Comparison of ENCODE assay signal across 34 cellular contexts in genomic region chr2:55073278-55073677, GRCh38.
"Had no signal": no experiment of that assay in that cellular context is flagged by ENCODE, and none has a peak within 500 bp of the region (broad histone marks: within the 10 kb centered on the region; RNA-seq: fewer than 3 reads in every experiment).

No MANE protein-coding gene starts in this region.

- H3K4me3 ChIP-seq: Peyer's patch, SJSA1 had no signal

- H3K36me3 Mint-ChIP-seq: activated naive CD8-positive, alpha-beta T cell treated with anti-CD3 and anti-CD28 coated beads for 36 hours had no signal

- H3K36me3 ChIP-seq: Peyer's patch, SJSA1, WERI-Rb-1 had no signal

- H3K27me3 Mint-ChIP-seq: activated naive CD8-positive, alpha-beta T cell treated with anti-CD3 and anti-CD28 coated beads for 36 hours; activated T-helper 17 cell treated with anti-CD3 and anti-CD28 coated beads, Interleukin-2, amount 50 U/mL, for 72 hours had no signal

- H3K4me1 ChIP-seq: Peyer's patch had no signal

- H3K4me3 Mint-ChIP-seq: activated CD4-positive, alpha-beta memory T cell treated with anti-CD3 and anti-CD28 coated beads, Interleukin-2, amount 10 ng/mL, durations not matched to agents 7 days and 5 days; activated CD8-positive, alpha-beta memory T cell treated with anti-CD3 and anti-CD28 coated beads, Interleukin-2, amount 10 ng/mL, durations not matched to agents 7 days and 5 days; activated naive CD8-positive, alpha-beta T cell treated with anti-CD3 and anti-CD28 coated beads for 36 hours; activated T-cell treated with anti-CD3 and anti-CD28 coated beads, Interleukin-2, amount 50 U/mL, for 72 hours; activated T-helper 17 cell treated with anti-CD3 and anti-CD28 coated beads, Interleukin-2, amount 50 U/mL, for 72 hours had no signal

- H3K9me3 ChIP-seq: Peyer's patch had no signal

- ATAC-seq: activated CD8-positive, alpha-beta memory T cell treated with anti-CD3 and anti-CD28 coated beads, Interleukin-2, amount 10 ng/mL, durations not matched to agents 7 days and 5 days; activated T-cell treated with anti-CD3 and anti-CD28 coated beads, Interleukin-2, amount 50 U/mL, for 72 hours; activated T-helper 17 cell treated with anti-CD3 and anti-CD28 coated beads, Interleukin-2, amount 50 U/mL, for 72 hours; PC-3; SK-N-SH treated with all-trans-retinoic acid at 6 μM for 48 hours had no signal

- H3K27me3 ChIP-seq: Peyer's patch, SJSA1 had no signal

- DNase-seq: activated CD4-positive, alpha-beta memory T cell treated with anti-CD3 and anti-CD28 coated beads, Interleukin-2, amount 10 ng/mL, durations not matched to agents 7 days and 5 days; activated CD4-positive, alpha-beta T cell treated with anti-CD3 and anti-CD28 coated beads for 1 hour; activated CD4-positive, alpha-beta T cell treated with anti-CD3 and anti-CD28 coated beads for 48 hours; activated CD4-positive, CD25-positive, alpha-beta regulatory T cell; activated CD8-positive, alpha-beta memory T cell treated with anti-CD3 and anti-CD28 coated beads for 24 hours; activated CD8-positive, alpha-beta memory T cell treated with anti-CD3 and anti-CD28 coated beads, Interleukin-2, amount 10 ng/mL, durations not matched to agents 7 days and 5 days; activated CD8-positive, alpha-beta memory T cell treated with anti-CD3 and anti-CD28 coated beads, Interleukin-2, amount 50 U/mL, for 48 hours; activated effector memory CD4-positive, alpha-beta T cell treated with anti-CD3 and anti-CD28 coated beads, Interleukin-2, amount 50 U/mL, for 16 hours; activated naive CD4-positive, alpha-beta T cell; activated naive CD4-positive, alpha-beta T cell treated with anti-CD3 and anti-CD28 coated beads, Interleukin-2, amount 50 U/mL, for 16 hours; activated naive CD8-positive, alpha-beta T cell treated with anti-CD3 and anti-CD28 coated beads for 36 hours; activated T-cell treated with anti-CD3 and anti-CD28 coated beads, Interleukin-2, amount 50 U/mL, for 72 hours; amniotic stem cell; aorta; caudate nucleus; NCI-H1105 treated with DMSO at 0.1 percent for 48 hours; NCI-H1436; NCI-H1694; NCI-H1930; NCI-H2081 treated with DMSO at 0.1 percent for 48 hours; NCI-H226; NCI-H446 treated with DMSO at 0.1 percent for 48 hours; NCI-H524 treated with DMSO at 0.1 percent for 48 hours; PC-3; Peyer's patch; RPMI8226; SHP77 treated with DMSO at 0.1 percent for 48 hours; T-helper 1 cell; T-helper 2 cell; T1000; WERI-Rb-1 had no signal

- H3K27ac Mint-ChIP-seq: activated CD4-positive, alpha-beta memory T cell treated with anti-CD3 and anti-CD28 coated beads, Interleukin-2, amount 10 ng/mL, durations not matched to agents 7 days and 5 days; activated CD8-positive, alpha-beta memory T cell treated with anti-CD3 and anti-CD28 coated beads, Interleukin-2, amount 10 ng/mL, durations not matched to agents 7 days and 5 days; activated naive CD8-positive, alpha-beta T cell treated with anti-CD3 and anti-CD28 coated beads for 36 hours; activated T-cell treated with anti-CD3 and anti-CD28 coated beads, Interleukin-2, amount 50 U/mL, for 72 hours; activated T-helper 17 cell treated with anti-CD3 and anti-CD28 coated beads, Interleukin-2, amount 50 U/mL, for 72 hours had no signal

- H3K4me1 Mint-ChIP-seq: activated CD4-positive, alpha-beta memory T cell treated with anti-CD3 and anti-CD28 coated beads, Interleukin-2, amount 10 ng/mL, durations not matched to agents 7 days and 5 days; activated CD8-positive, alpha-beta memory T cell treated with anti-CD3 and anti-CD28 coated beads, Interleukin-2, amount 10 ng/mL, durations not matched to agents 7 days and 5 days; activated naive CD8-positive, alpha-beta T cell treated with anti-CD3 and anti-CD28 coated beads for 36 hours; activated T-helper 17 cell treated with anti-CD3 and anti-CD28 coated beads, Interleukin-2, amount 50 U/mL, for 72 hours had no signal

- H3K9me3 Mint-ChIP-seq: activated CD4-positive, alpha-beta memory T cell treated with anti-CD3 and anti-CD28 coated beads, Interleukin-2, amount 10 ng/mL, durations not matched to agents 7 days and 5 days; activated naive CD8-positive, alpha-beta T cell treated with anti-CD3 and anti-CD28 coated beads for 36 hours; activated T-cell treated with anti-CD3 and anti-CD28 coated beads, Interleukin-2, amount 50 U/mL, for 72 hours; activated T-helper 17 cell treated with anti-CD3 and anti-CD28 coated beads, Interleukin-2, amount 50 U/mL, for 72 hours had no signal

- H3K27ac ChIP-seq: Peyer's patch, SJSA1, WERI-Rb-1 had no signal
